In the genomic region with DNA sequence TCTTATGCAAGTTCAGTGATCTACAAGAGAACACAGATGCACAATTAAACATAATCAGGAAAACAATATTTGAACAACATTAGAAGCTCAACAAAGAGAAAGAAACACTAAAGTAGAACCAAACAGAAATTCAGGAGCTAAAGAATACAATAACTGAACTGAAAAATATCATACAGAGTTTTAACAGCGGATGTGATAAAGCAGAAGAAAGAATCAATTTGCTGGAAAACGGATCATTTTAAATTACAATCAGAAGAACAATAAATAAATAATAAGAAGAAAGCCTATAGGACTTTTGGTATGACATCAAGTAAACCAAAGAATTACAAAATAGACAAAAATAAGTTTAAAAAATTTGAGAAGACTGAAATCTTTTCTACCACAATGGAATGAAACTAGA, we compare ENCODE assay signal across 8 cellular contexts. TPM values are rescaled to one million over a fixed set of nuclear protein-coding genes. Genes with fewer than 3 reads are reported as not detected.
"Had no signal": no experiment of that assay in that cellular context is flagged by ENCODE, and none has a peak within 500 bp of the region (broad histone marks: within the 10 kb centered on the region; RNA-seq: fewer than 3 reads in every experiment).

No MANE protein-coding gene starts in this region.

- H3K4me3 ChIP-seq: GM12878 had no signal

- DNase-seq: GDM1, GF-D8 had no signal

- FAIRE-seq: GM12878, GM12891, GM12892, GM18507, GM19239 had no signal

- ATAC-seq: GM12878 had no signal

RNA-seq across cellular contexts. Expression of a gene that starts 36.3 kb away (rescaled TPM):
- total RNA-seq: G401, GM12878 had no signal
- polyA plus RNA-seq: GM12878 had no signal

RNA-seq across cellular contexts. Expression of a gene that starts 52.9 kb away (rescaled TPM):
- total RNA-seq: G401, GM12878 had no signal
- polyA plus RNA-seq: GM12878 had no signal

RNA-seq across cellular contexts. Expression of a gene that starts 59.8 kb away (rescaled TPM):
- total RNA-seq: G401 had no signal
